In the genomic region with DNA sequence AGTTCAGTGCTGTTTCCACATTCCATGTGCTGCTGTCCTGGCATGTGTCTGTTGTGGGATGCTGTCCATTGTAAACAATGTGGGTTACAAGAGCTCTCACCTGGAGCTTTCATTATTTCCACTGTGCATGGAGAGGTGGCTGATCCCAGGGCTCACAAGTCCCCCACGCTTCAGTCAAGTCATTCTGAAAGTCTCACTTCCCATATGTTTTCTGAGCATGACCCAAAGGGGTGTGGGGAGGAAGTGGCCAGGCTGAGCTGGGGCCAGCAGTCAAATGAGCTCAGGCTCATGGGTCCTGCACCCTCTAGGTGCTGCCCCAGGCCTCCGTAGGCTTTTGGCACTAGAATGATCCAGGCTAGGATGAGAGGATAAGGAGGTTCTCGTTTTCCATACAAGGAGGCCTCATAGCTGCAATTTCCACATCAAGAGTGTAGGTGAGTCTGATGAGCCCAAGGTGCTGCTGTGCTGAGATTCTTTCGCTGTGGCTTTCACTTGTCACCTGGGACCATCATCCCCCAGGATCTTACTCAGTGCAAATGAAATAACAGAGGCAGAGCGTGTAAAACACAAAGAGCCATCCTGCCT, we compare ENCODE assay signal across 8 cellular contexts. TPM values are rescaled to one million over a fixed set of nuclear protein-coding genes. Genes with fewer than 3 reads are reported as not detected.
DNase-seq lines count a peak whose midpoint lies in the region; ATAC-seq and TF ChIP-seq lines count a peak whose summit lies in the region.

No MANE protein-coding gene starts in this region.

- peak; percentile 39 for DNase-seq in activated CD4-positive, alpha-beta T cell treated with anti-CD3 and anti-CD28 coated beads, Interleukin-2, amount 10 ng/mL, durations not matched to agents 7 days and 5 days
- DNase-seq in activated CD4-positive, alpha-beta T cell treated with anti-CD3 and anti-CD28 coated beads for 4 hours = no peak
- DNase-seq in memory B cell (ENCODE audit: low spot score in 2 of 2) (peak; percentile 38 to 56), WERI-Rb-1 (no peak), mesothelial cell of epicardium (ENCODE audit: low spot score in 2 of 2, unreplicated experiment in 2 of 2) (no peak)
- no peak for DNase-seq in stimulated activated CD4-positive, alpha-beta T cell treated with anti-CD3 and anti-CD28 coated beads, Interleukin-4, amount 100 ng/mL, for 1 hour

- H3K27me3 ChIP-seq in OCI-LY3 (ENCODE audit: low read depth, low read length) (no peaks in the 10 kb centered on the region), WERI-Rb-1 (ENCODE audit: insufficient read depth, low read depth, severe bottlenecking) (no peaks in the 10 kb centered on the region)

- H3K9me3 ChIP-seq in OCI-LY3 (ENCODE audit: insufficient read depth, low read length) (no peaks in the 10 kb centered on the region), WERI-Rb-1 (ENCODE audit: severe bottlenecking) (no peaks in the 10 kb centered on the region)

- no peak overlapping the region for H2AFZ ChIP-seq in OCI-LY3 (ENCODE audit: low read depth, low read length)

- peaks cover 36% of the 10 kb centered on the region for H4K20me1 ChIP-seq in OCI-LY3 (ENCODE audit: insufficient read depth, low read length)

- H3K27ac ChIP-seq in OCI-LY3 (ENCODE audit: low read length) (peak overlapping the region; percentile 98), WERI-Rb-1 (no peak overlapping the region)

- peaks cover 95% of the 10 kb centered on the region for H3K4me1 ChIP-seq in OCI-LY3 (ENCODE audit: low read length)

- no peaks in the 10 kb centered on the region for H3K9me3 Mint-ChIP-seq in activated CD4-positive, alpha-beta T cell treated with anti-CD3 and anti-CD28 coated beads, Interleukin-2, amount 10 ng/mL, durations not matched to agents 7 days and 5 days
- H3K9me3 Mint-ChIP-seq in memory B cell = no peaks in the 10 kb centered on the region
- no peaks in the 10 kb centered on the region for H3K9me3 Mint-ChIP-seq in mesothelial cell of epicardium

- H3K36me3 ChIP-seq in OCI-LY3 (replicated peaks; ENCODE audit: low read depth, low read length) (peaks cover 96% of the 10 kb centered on the region), WERI-Rb-1 (no peaks in the 10 kb centered on the region)

- peaks cover 100% of the 10 kb centered on the region for H3K79me2 ChIP-seq in OCI-LY3 (ENCODE audit: low read length)

- no peaks in the 10 kb centered on the region for H3K27me3 Mint-ChIP-seq in activated CD4-positive, alpha-beta T cell treated with anti-CD3 and anti-CD28 coated beads, Interleukin-2, amount 10 ng/mL, durations not matched to agents 7 days and 5 days
- H3K27me3 Mint-ChIP-seq in memory B cell (no peaks in the 10 kb centered on the region), mesothelial cell of epicardium (ENCODE audit: low read depth) (peaks cover 5% of the 10 kb centered on the region)

- H3K4me2 ChIP-seq in OCI-LY3 (ENCODE audit: low read length) = peak overlapping the region; percentile 83

- H3K4me3 ChIP-seq in OCI-LY3 (ENCODE audit: low read length) (peak overlapping the region; percentile 86), WERI-Rb-1 (ENCODE audit: low read depth, low read length) (no peak overlapping the region)

- peak overlapping the region; percentile 98 for H3K4me3 Mint-ChIP-seq in activated CD4-positive, alpha-beta T cell treated with anti-CD3 and anti-CD28 coated beads, Interleukin-2, amount 10 ng/mL, durations not matched to agents 7 days and 5 days
- H3K4me3 Mint-ChIP-seq in memory B cell (peak overlapping the region; percentile 99), mesothelial cell of epicardium (no peak overlapping the region)

- ATAC-seq in HG02840 (IDR thresholded peaks at IDR 0.05; ENCODE audit: low FRiP score, unreplicated experiment) (peak; percentile 74), memory B cell (ENCODE audit: low read depth) (peak; percentile 66)

- no peak for TF ChIP-seq CTCF in OCI-LY3 (IDR thresholded peaks at IDR 0.05; ENCODE audit: low read depth, low read length)
- TF ChIP-seq CTCF in WERI-Rb-1 (IDR thresholded peaks at IDR 0.05; ENCODE audit: low read depth, low read length) = no peak
- TF ChIP-seq CTCF in mesothelial cell of epicardium (IDR thresholded peaks at IDR 0.05; ENCODE audit: unreplicated experiment) = no peak

- peaks cover 99% of the 10 kb centered on the region for H3K36me3 Mint-ChIP-seq in activated CD4-positive, alpha-beta T cell treated with anti-CD3 and anti-CD28 coated beads, Interleukin-2, amount 10 ng/mL, durations not matched to agents 7 days and 5 days (ENCODE audit: low read depth)
- H3K36me3 Mint-ChIP-seq in memory B cell (peaks cover 74% of the 10 kb centered on the region), mesothelial cell of epicardium (no peaks in the 10 kb centered on the region)

- H3K4me1 Mint-ChIP-seq in activated CD4-positive, alpha-beta T cell treated with anti-CD3 and anti-CD28 coated beads, Interleukin-2, amount 10 ng/mL, durations not matched to agents 7 days and 5 days = peaks cover 58% of the 10 kb centered on the region
- H3K4me1 Mint-ChIP-seq in memory B cell = peaks cover 67% of the 10 kb centered on the region
- H3K4me1 Mint-ChIP-seq in mesothelial cell of epicardium = peaks cover 18% of the 10 kb centered on the region

- CTCF ChIA-PET in activated CD4-positive, alpha-beta T cell treated with anti-CD3 and anti-CD28 coated beads, Interleukin-2, amount 10 ng/mL, durations not matched to agents 7 days and 5 days (lab: Charles Lee) = interaction anchor here (0.9 to 4.4 kb wide), 8 partner anchors 9 to 36 kb away, joined by 3 to 27 read pairs (median 6); a partner anchor contains a TSS

- H3K27ac Mint-ChIP-seq in activated CD4-positive, alpha-beta T cell treated with anti-CD3 and anti-CD28 coated beads, Interleukin-2, amount 10 ng/mL, durations not matched to agents 7 days and 5 days = peak overlapping the region; percentile 88
- H3K27ac Mint-ChIP-seq in memory B cell (peak overlapping the region; percentile 95), mesothelial cell of epicardium (no peak overlapping the region)

- peak overlapping the region; percentile 100 for H3K9ac ChIP-seq in OCI-LY3 (ENCODE audit: low read length)

- POLR2A ChIA-PET in activated CD4-positive, alpha-beta T cell treated with anti-CD3 and anti-CD28 coated beads, Interleukin-2, amount 10 ng/mL, durations not matched to agents 7 days and 5 days (lab: Charles Lee) = interaction anchor here (0.6 to 1.0 kb wide), 3 partner anchors 8 to 22 kb away, joined by 3 to 4 read pairs (median 3); a partner anchor contains a TSS

RNA-seq across cellular contexts. Expression of a gene that starts 22.0 kb away (rescaled TPM):
- total RNA-seq in activated CD4-positive, alpha-beta T cell treated with anti-CD3 and anti-CD28 coated beads, Interleukin-2, amount 10 ng/mL, durations not matched to agents 7 days and 5 days = 1 to 10 TPM; 5.4 to 5.7 TPM
- 5.4 to 5.9 TPM (median 5.8 TPM) in 3 replicates for total RNA-seq in mesothelial cell of epicardium

Comparison
In these comparisons a context has a peak if more than half of its experiments do, and no peak if none do; other contexts are left out.
1. DNase-seq: peak in activated CD4-positive, alpha-beta T cell treated with anti-CD3 and anti-CD28 coated beads, Interleukin-2, amount 10 ng/mL, durations not matched to agents 7 days and 5 days (single experiment) and memory B cell (2 of 2); none in activated CD4-positive, alpha-beta T cell treated with anti-CD3 and anti-CD28 coated beads for 4 hours (0 of 2), WERI-Rb-1 (single experiment), mesothelial cell of epicardium (0 of 2) and stimulated activated CD4-positive, alpha-beta T cell treated with anti-CD3 and anti-CD28 coated beads, Interleukin-4, amount 100 ng/mL, for 1 hour (single experiment).